9 cellular contexts compared by ENCODE assay signal in the genomic region with DNA sequence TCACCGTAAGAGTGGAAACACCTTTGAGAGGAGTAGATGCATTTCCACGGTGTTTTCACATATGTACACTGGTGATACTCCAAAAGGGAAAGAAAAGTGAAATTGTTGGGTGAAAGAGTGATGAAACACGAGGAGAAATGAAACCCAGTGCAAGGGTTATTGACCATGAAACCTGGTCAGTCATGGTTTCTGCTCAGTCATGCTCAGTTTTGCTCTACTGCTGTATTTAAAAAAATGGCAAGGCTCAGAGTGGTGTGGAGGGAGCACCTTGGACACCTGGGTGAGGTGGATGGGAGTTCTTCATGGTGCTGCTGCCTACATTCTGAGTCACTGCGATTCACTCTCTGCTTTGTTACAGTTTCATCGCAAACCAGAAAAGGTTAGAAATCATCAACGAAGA.
DNase-seq lines count a peak whose midpoint lies in the region; ATAC-seq and TF ChIP-seq lines count a peak whose summit lies in the region.
"Had no signal": no experiment of that assay in that cellular context is flagged by ENCODE, and none has a peak within 500 bp of the region (broad histone marks: within the 10 kb centered on the region; RNA-seq: fewer than 3 reads in every experiment).

No MANE protein-coding gene starts in this region.

- ATAC-seq in GM19351 (IDR thresholded peaks at IDR 0.05; ENCODE audit: unreplicated experiment), result peak; percentile 86
- ATAC-seq in HG02840 (IDR thresholded peaks at IDR 0.05; ENCODE audit: low FRiP score, unreplicated experiment), result peak; percentile 80
- ATAC-seq in HG03565 (IDR thresholded peaks at IDR 0.05; ENCODE audit: unreplicated experiment), result peak; percentile 85

- H3K36me3 ChIP-seq in WERI-Rb-1, result no peaks in the 10 kb centered on the region

- DNase-seq in T-helper 1 cell, result no peak
- no peak for DNase-seq in stimulated activated CD4-positive, alpha-beta T cell treated with anti-CD3 and anti-CD28 coated beads, Interleukin-4, amount 100 ng/mL, for 1 hour
- no peak for DNase-seq in WERI-Rb-1
- no peak for DNase-seq in stimulated activated CD4-positive, alpha-beta T cell treated with anti-CD3 and anti-CD28 coated beads, Interleukin-2, amount 100 ng/mL, for 48 hours
- DNase-seq: NCI-H2029 treated with DMSO at 0.1 percent for 48 hours had no signal

- no peaks in the 10 kb centered on the region for H3K9me3 ChIP-seq in WERI-Rb-1 (ENCODE audit: severe bottlenecking)

- peaks cover 59% of the 10 kb centered on the region for H3K27me3 ChIP-seq in WERI-Rb-1 (ENCODE audit: insufficient read depth, low read depth, severe bottlenecking)

- H3K27ac ChIP-seq in WERI-Rb-1, result no peak overlapping the region

- H3K4me3 ChIP-seq in GM08714 (ENCODE audit: low read length), result peak overlapping the region; percentile 41; the same call in 1 of the 2 replicates
- H3K4me3 ChIP-seq in WERI-Rb-1 (ENCODE audit: low read depth, low read length), result no peak overlapping the region

- no peak for TF ChIP-seq CTCF in WERI-Rb-1 (IDR thresholded peaks at IDR 0.05; ENCODE audit: low read depth, low read length)
